ENCODE assay signal across 8 cellular contexts in the genomic region with DNA sequence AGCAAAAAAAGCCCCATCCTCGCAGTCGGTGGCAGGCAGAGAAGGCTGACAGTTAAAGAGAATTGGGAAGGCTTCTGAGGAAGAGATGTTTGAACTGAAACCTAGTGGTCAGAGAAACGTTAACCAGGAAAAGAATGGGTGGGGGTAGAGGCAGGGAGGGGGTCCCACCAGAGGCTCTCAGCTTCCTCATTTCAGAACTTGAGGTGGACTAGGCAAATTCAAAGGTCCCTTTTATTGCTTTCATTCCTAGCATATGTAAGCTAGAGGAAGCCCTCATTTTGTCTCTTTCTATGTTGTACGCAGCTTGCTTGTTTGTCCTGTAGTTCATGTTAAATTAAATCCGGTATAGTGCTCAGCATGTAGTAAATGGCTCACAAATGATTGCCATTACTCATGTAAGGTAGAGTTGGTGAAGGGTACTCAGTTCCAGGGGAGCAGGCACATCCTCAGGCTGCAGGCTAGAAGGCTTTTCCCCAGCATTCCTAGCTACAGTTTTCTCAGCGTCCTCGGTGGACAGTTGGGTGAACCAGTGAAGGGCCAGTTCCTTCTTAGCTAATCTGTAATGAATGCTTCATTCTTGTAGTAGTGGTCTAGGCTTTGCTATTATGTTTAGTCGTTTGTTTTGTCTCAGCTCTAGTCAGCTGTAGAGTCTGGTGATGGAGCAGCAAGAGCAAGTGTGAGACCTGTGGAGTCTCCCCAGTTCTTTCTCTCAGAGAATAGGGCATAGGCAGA. TPM values are rescaled to one million over a fixed set of nuclear protein-coding genes. Genes with fewer than 3 reads are reported as not detected.
DNase-seq lines count a peak whose midpoint lies in the region; ATAC-seq and TF ChIP-seq lines count a peak whose summit lies in the region.

No MANE protein-coding gene starts in this region.

- no peak overlapping the region for H3K4me3 Mint-ChIP-seq in WTC11
- no peak overlapping the region for H3K4me3 Mint-ChIP-seq in CD4-positive, alpha-beta memory T cell

- H3K9me3 ChIP-seq in CD4-positive, alpha-beta memory T cell (ENCODE audit: control insufficient read depth in 1 of 2, low read length in 2 of 2) = no peaks in the 10 kb centered on the region

- no peak for TF ChIP-seq CTCF in WTC11 (IDR thresholded peaks at IDR 0.05)

- CTCF ChIA-PET in WTC11 (lab: Charles Lee) = interaction anchor here (1.0 to 1.6 kb wide), 3 partner anchors 70 to 279 kb away, joined by 3 to 6 read pairs (median 6); no protein-coding TSS in a partner anchor
- CTCF ChIA-PET in CD4-positive, alpha-beta memory T cell (lab: Charles Lee; ENCODE audit: partially characterized antibody) = interaction anchor here (0.6 to 13.0 kb wide), 4 partner anchors 9 to 279 kb away, joined by 3 to 229 read pairs (median 4); no protein-coding TSS in a partner anchor

- no peaks in the 10 kb centered on the region for H3K4me1 ChIP-seq in CD4-positive, alpha-beta memory T cell (ENCODE audit: insufficient read depth, low read length)

- no peaks in the 10 kb centered on the region for H3K9me3 Mint-ChIP-seq in WTC11
- no peaks in the 10 kb centered on the region for H3K9me3 Mint-ChIP-seq in CD4-positive, alpha-beta memory T cell

- H3K27me3 ChIP-seq in CD4-positive, alpha-beta memory T cell (ENCODE audit: insufficient read depth, low read length) = no peaks in the 10 kb centered on the region

- intact Hi-C loops in CD4-positive, alpha-beta memory T cell (cut with micrococcal nuclease) = no loop called here

- no peaks in the 10 kb centered on the region for H3K36me3 Mint-ChIP-seq in WTC11
- peaks cover 0 to 3% of the 10 kb centered on the region in 2 donors for H3K36me3 Mint-ChIP-seq in CD4-positive, alpha-beta memory T cell

- no peak overlapping the region for H3K27ac ChIP-seq in CD4-positive, alpha-beta memory T cell (ENCODE audit: low read depth, low read length)

- POLR2A ChIA-PET in WTC11 (lab: Charles Lee) = interaction anchor here (0.6 kb wide), 1 partner anchor 279 kb away, joined by 3 read pairs; no protein-coding TSS in a partner anchor
- POLR2A ChIA-PET in CD4-positive, alpha-beta memory T cell (lab: Charles Lee; ENCODE audit: partially characterized antibody) = interaction anchor here (1.4 kb wide), 1 partner anchor 58 kb away, joined by 5 read pairs; the partner anchor contains the start of gene UVRAG

- ATAC-seq in HG03066 (IDR thresholded peaks at IDR 0.05; ENCODE audit: low read depth, unreplicated experiment) = peak; percentile 85
- peak; percentile 80 for ATAC-seq in WTC11

- no peaks in the 10 kb centered on the region for H3K36me3 ChIP-seq in CD4-positive, alpha-beta memory T cell (ENCODE audit: insufficient read depth, low read length)

- H3K4me3 ChIP-seq in CD4-positive, alpha-beta memory T cell (ENCODE audit: low read length in 2 of 2) = no peak overlapping the region

- peak overlapping the region; percentile 26; the same call in 1 of the 2 replicates for H3K27ac Mint-ChIP-seq in WTC11
- peak overlapping the region in 2 of 7 donors; percentile 36 to 62 for H3K27ac Mint-ChIP-seq in CD4-positive, alpha-beta memory T cell

- no peaks in the 10 kb centered on the region for H3K27me3 Mint-ChIP-seq in WTC11 (ENCODE audit: low read depth)
- no peaks in the 10 kb centered on the region for H3K27me3 Mint-ChIP-seq in CD4-positive, alpha-beta memory T cell

- DNase-seq in AML-193 (lab: John Stamatoyannopoulos, UW) = peak; percentile 35 to 62
- peak; percentile 39 for DNase-seq in GM19238 (ENCODE audit: insufficient read length, low spot score)
- DNase-seq in WTC11 (ENCODE audit: low spot score) = no peak
- DNase-seq in HCEC 1CT = no peak
- no peak for DNase-seq in SK-N-DZ (ENCODE audit: low spot score)
- no peak for DNase-seq in CD4-positive, alpha-beta memory T cell
- DNase-seq in NCI-H748 (lab: John Stamatoyannopoulos, UW; ENCODE audit: unreplicated experiment) = no peak

- H3K4me1 Mint-ChIP-seq in WTC11 = peaks cover 11% of the 10 kb centered on the region
- peaks cover 0 to 11% (median 10%) of the 10 kb centered on the region in 4 donors for H3K4me1 Mint-ChIP-seq in CD4-positive, alpha-beta memory T cell

TF ChIP-seq in WTC11, 78 proteins besides CTCF, POLR2A, EP300 and RAD21:
- TF ChIP-seq ZNF423 (CRISPR knock-in tag; IDR thresholded peaks at IDR 0.05) (no peak), HMGA2 (CRISPR knock-in tag; IDR thresholded peaks at IDR 0.05) (no peak), NFE2L1 (CRISPR knock-in tag; IDR thresholded peaks at IDR 0.05) (no peak), ATF2 (CRISPR knock-in tag; IDR thresholded peaks at IDR 0.05; ENCODE audit: borderline replicate concordance, low read depth) (no peak), RELA (CRISPR knock-in tag; IDR thresholded peaks at IDR 0.05; ENCODE audit: borderline replicate concordance) (no peak), TEAD4 (CRISPR knock-in tag; IDR thresholded peaks at IDR 0.05) (no peak), FOXP1 (CRISPR knock-in tag; IDR thresholded peaks at IDR 0.05; ENCODE audit: borderline replicate concordance) (no peak), TP53 (CRISPR knock-in tag; IDR thresholded peaks at IDR 0.05) (no peak), CREB1 (CRISPR knock-in tag; IDR thresholded peaks at IDR 0.05) (no peak), ZBTB21 (CRISPR knock-in tag; IDR thresholded peaks at IDR 0.05; ENCODE audit: borderline replicate concordance) (no peak), ETV6 (CRISPR knock-in tag; IDR thresholded peaks at IDR 0.05) (no peak), MAX (CRISPR knock-in tag; IDR thresholded peaks at IDR 0.05) (no peak), ZNF232 (CRISPR knock-in tag; IDR thresholded peaks at IDR 0.05) (no peak), SOX15 (CRISPR knock-in tag; IDR thresholded peaks at IDR 0.05) (no peak), EMX1 (CRISPR knock-in tag; IDR thresholded peaks at IDR 0.05) (no peak), ELF4 (CRISPR knock-in tag; IDR thresholded peaks at IDR 0.05; ENCODE audit: low read depth) (no peak), ATF3 (CRISPR knock-in tag; conservative IDR thresholded peaks at IDR 0.05) (no peak)
- TF ChIP-seq, protein P1, sequence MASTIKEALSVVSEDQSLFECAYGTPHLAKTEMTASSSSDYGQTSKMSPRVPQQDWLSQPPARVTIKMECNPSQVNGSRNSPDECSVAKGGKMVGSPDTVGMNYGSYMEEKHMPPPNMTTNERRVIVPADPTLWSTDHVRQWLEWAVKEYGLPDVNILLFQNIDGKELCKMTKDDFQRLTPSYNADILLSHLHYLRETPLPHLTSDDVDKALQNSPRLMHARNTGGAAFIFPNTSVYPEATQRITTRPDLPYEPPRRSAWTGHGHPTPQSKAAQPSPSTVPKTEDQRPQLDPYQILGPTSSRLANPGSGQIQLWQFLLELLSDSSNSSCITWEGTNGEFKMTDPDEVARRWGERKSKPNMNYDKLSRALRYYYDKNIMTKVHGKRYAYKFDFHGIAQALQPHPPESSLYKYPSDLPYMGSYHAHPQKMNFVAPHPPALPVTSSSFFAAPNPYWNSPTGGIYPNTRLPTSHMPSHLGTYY (CRISPR knock-in tag; IDR thresholded peaks at IDR 0.05) = no peak
- TF ChIP-seq, protein P2, sequence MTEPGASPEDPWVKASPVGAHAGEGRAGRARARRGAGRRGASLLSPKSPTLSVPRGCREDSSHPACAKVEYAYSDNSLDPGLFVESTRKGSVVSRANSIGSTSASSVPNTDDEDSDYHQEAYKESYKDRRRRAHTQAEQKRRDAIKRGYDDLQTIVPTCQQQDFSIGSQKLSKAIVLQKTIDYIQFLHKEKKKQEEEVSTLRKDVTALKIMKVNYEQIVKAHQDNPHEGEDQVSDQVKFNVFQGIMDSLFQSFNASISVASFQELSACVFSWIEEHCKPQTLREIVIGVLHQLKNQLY (CRISPR knock-in tag; IDR thresholded peaks at IDR 0.05) = no peak
TF ChIP-seq in WTC11: peak in this region for 0.

RNA-seq across cellular contexts. Expression of gene UVRAG, which starts 58.6 kb away (rescaled TPM):
- 10.9 to 14.5 TPM (median 12.3 TPM) in 3 replicates for total RNA-seq in WTC11 (2021)
- 11.2 and 13.1 TPM in 2 replicates for polyA plus RNA-seq in SK-N-DZ (2014; cell fraction: cytosol; rRNA removed)
- 10.2 and 10.5 TPM in 2 replicates for polyA plus RNA-seq in SK-N-DZ (2014; cell fraction: nucleus; rRNA removed)
- total RNA-seq in CD4-positive, alpha-beta memory T cell = 10 to 100 TPM; 22.0 to 32.2 TPM
- polyA plus RNA-seq in CD4-positive, alpha-beta memory T cell = 10 to 100 TPM; 11.2 to 20.5 TPM

Comparison
In these comparisons a context has a peak if more than half of its experiments do, and no peak if none do; other contexts are left out.
1. DNase-seq: peak in AML-193 (2 of 2) and GM19238 (single experiment); none in WTC11 (single experiment), HCEC 1CT (single experiment), SK-N-DZ (single experiment), CD4-positive, alpha-beta memory T cell (0 of 5) and NCI-H748 (single experiment).